Comparison of ENCODE assay signal across 8 cellular contexts in the genomic region with DNA sequence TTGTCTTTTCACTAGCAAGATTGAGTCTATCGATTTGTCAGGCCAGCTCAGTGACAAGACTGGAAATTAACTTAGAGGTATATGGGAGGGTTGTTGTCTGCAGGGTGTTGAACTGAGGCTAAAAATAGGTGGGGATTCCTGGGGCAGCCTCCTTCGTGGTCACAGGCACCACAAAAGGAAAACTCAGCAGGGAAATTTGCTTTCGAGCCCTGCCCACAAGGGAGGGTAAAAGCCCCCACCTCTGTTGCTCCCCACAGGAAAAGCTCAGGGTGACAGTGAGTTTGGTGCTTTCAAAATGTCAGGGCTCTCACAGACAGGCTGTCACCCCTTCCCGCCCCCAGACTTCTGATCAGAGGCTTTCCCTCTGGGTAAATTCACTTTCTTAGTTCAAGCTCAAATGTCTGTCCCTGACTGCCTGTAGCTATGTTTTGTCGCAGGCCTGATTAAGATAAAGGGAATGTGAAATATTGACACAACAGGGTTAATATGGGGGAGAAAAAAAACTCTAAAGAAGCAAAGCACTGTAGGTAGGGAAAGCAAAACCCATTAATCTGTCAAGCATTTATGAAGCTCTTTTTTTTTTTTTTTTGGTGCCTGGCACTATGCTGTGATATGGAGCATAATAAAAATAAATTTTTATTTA. TPM values are rescaled to one million over a fixed set of nuclear protein-coding genes. Genes with fewer than 3 reads are reported as not detected.
DNase-seq lines count a peak whose midpoint lies in the region; ATAC-seq and TF ChIP-seq lines count a peak whose summit lies in the region.

No MANE protein-coding gene starts in this region.

- H3K27ac Mint-ChIP-seq in MCF 10A (ENCODE audit: low read depth, unreplicated experiment) (peak overlapping the region; percentile 9), WTC11 (no peak overlapping the region)
- H3K27ac Mint-ChIP-seq in activated naive CD8-positive, alpha-beta T cell treated with anti-CD3 and anti-CD28 coated beads, Interleukin-2, amount 10 ng/mL, durations not matched to agents 7 days and 5 days, result peak overlapping the region; percentile 70

- H3K4me1 Mint-ChIP-seq in MCF 10A (ENCODE audit: insufficient read depth, unreplicated experiment) (peaks cover 21% of the 10 kb centered on the region), WTC11 (peaks cover 40% of the 10 kb centered on the region)
- peaks cover 33% of the 10 kb centered on the region for H3K4me1 Mint-ChIP-seq in activated naive CD8-positive, alpha-beta T cell treated with anti-CD3 and anti-CD28 coated beads, Interleukin-2, amount 10 ng/mL, durations not matched to agents 7 days and 5 days

- H3K9me3 ChIP-seq in breast epithelium (no peaks in the 10 kb centered on the region), KOPT-K1 (ENCODE audit: insufficient read depth, low read length, poor library complexity, severe bottlenecking) (no peaks in the 10 kb centered on the region)

- TF ChIP-seq POLR2A in breast epithelium (IDR thresholded peaks at IDR 0.05), result no peak

- H3K27me3 Mint-ChIP-seq in MCF 10A (ENCODE audit: insufficient read depth, unreplicated experiment) (no peaks in the 10 kb centered on the region), WTC11 (ENCODE audit: low read depth) (no peaks in the 10 kb centered on the region)
- no peaks in the 10 kb centered on the region for H3K27me3 Mint-ChIP-seq in activated naive CD8-positive, alpha-beta T cell treated with anti-CD3 and anti-CD28 coated beads, Interleukin-2, amount 10 ng/mL, durations not matched to agents 7 days and 5 days

- no peak overlapping the region for H3K4me3 ChIP-seq in breast epithelium

- no peak for DNase-seq in MCF 10A (ENCODE audit: unreplicated experiment)
- no peak for DNase-seq in breast epithelium (ENCODE audit: low spot score in 2 of 2)
- peak; percentile 51 for DNase-seq in activated naive CD8-positive, alpha-beta T cell treated with anti-CD3 and anti-CD28 coated beads, Interleukin-2, amount 10 ng/mL, durations not matched to agents 7 days and 5 days
- peak; percentile 43 for DNase-seq in stimulated activated CD8-positive, alpha-beta memory T cell treated with anti-CD3 and anti-CD28 coated beads, Interleukin-7, amount 100 ng/mL, for 24 hours (ENCODE audit: low read depth)
- DNase-seq in HCEC 1CT, result no peak
- no peak for DNase-seq in NCI-H524 (lab: John Stamatoyannopoulos, UW)
- no peak for DNase-seq in WTC11 (ENCODE audit: low spot score)

- TF ChIP-seq CTCF in MCF 10A (IDR thresholded peaks at IDR 0.05; ENCODE audit: unreplicated experiment) (no peak), breast epithelium (IDR thresholded peaks at IDR 0.05) (no peak), WTC11 (IDR thresholded peaks at IDR 0.05) (no peak)

- H3K36me3 Mint-ChIP-seq in MCF 10A (ENCODE audit: insufficient read depth, unreplicated experiment), result no peaks in the 10 kb centered on the region
- H3K36me3 Mint-ChIP-seq in activated naive CD8-positive, alpha-beta T cell treated with anti-CD3 and anti-CD28 coated beads, Interleukin-2, amount 10 ng/mL, durations not matched to agents 7 days and 5 days, result no peaks in the 10 kb centered on the region
- no peaks in the 10 kb centered on the region for H3K36me3 Mint-ChIP-seq in WTC11

- H3K9me3 Mint-ChIP-seq in MCF 10A (ENCODE audit: unreplicated experiment) (no peaks in the 10 kb centered on the region), WTC11 (no peaks in the 10 kb centered on the region)
- H3K9me3 Mint-ChIP-seq in activated naive CD8-positive, alpha-beta T cell treated with anti-CD3 and anti-CD28 coated beads, Interleukin-2, amount 10 ng/mL, durations not matched to agents 7 days and 5 days, result no peaks in the 10 kb centered on the region

- no TSS peak for BruUV-seq in MCF 10A (replicated peaks; lab: Mats Ljungman, UMichigan)

- H3K27ac ChIP-seq in breast epithelium (no peak overlapping the region), KOPT-K1 (ENCODE audit: low read depth, low read length, poor library complexity, severe bottlenecking) (peak overlapping the region; percentile 48)

- CTCF ChIA-PET in MCF 10A (lab: Yijun Ruan, JAX) (interaction anchor here (0.6 to 7.2 kb wide), 7 partner anchors 12 to 654 kb away, joined by 3 to 92 read pairs (median 4); a partner anchor contains a TSS), WTC11 (lab: Charles Lee) (interaction anchor here (0.7 to 1.6 kb wide), 6 partner anchors 12 to 743 kb away, joined by 3 to 6 read pairs (median 3); a partner anchor contains a TSS)

- H3K36me3 ChIP-seq in breast epithelium (no peaks in the 10 kb centered on the region), KOPT-K1 (ENCODE audit: insufficient read depth, low read length) (no peaks in the 10 kb centered on the region)

- intact Hi-C loops in MCF 10A (cut with micrococcal nuclease), result loop anchor here (10.0 kb wide), 1 partner anchor 541 kb away; a partner anchor contains a TSS
- intact Hi-C loops in breast epithelium (cut with DNase I; ENCODE audit: low total_unique reads), result loop anchor here (10.0 kb wide), 1 partner anchor 451 kb away; no protein-coding TSS in a partner anchor

- POLR2A ChIA-PET in MCF 10A (lab: Yijun Ruan, JAX) (interaction anchor here (0.5 kb wide), 1 partner anchor 351 kb away, joined by 5 read pairs; no protein-coding TSS in a partner anchor), WTC11 (lab: Charles Lee) (interaction anchor here (0.5 to 0.7 kb wide), 3 partner anchors 37 to 974 kb away, joined by 4 read pairs; no protein-coding TSS in a partner anchor)
- POLR2A ChIA-PET in activated naive CD8-positive, alpha-beta T cell treated with anti-CD3 and anti-CD28 coated beads, Interleukin-2, amount 10 ng/mL, durations not matched to agents 7 days and 5 days (lab: Charles Lee), result interaction anchor here (0.6 to 5.8 kb wide), 15 partner anchors 13 to 949 kb away, joined by 3 to 75 read pairs (median 4); a partner anchor contains a TSS

- H3K4me3 Mint-ChIP-seq in MCF 10A (ENCODE audit: unreplicated experiment) (no peak overlapping the region), WTC11 (no peak overlapping the region)
- peak overlapping the region; percentile 56 for H3K4me3 Mint-ChIP-seq in activated naive CD8-positive, alpha-beta T cell treated with anti-CD3 and anti-CD28 coated beads, Interleukin-2, amount 10 ng/mL, durations not matched to agents 7 days and 5 days

- H3K4me1 ChIP-seq in breast epithelium, result no peaks in the 10 kb centered on the region

- H3K27me3 ChIP-seq in breast epithelium, result no peaks in the 10 kb centered on the region

- peak; percentile 32 for ATAC-seq in activated naive CD8-positive, alpha-beta T cell treated with anti-CD3 and anti-CD28 coated beads, Interleukin-2, amount 10 ng/mL, durations not matched to agents 7 days and 5 days (ENCODE audit: low read depth)
- no peak for ATAC-seq in WTC11

TF ChIP-seq in WTC11, 78 proteins besides CTCF, POLR2A, EP300 and RAD21 (continues in another document):
- no peak for TF ChIP-seq NFYB (CRISPR knock-in tag; conservative IDR thresholded peaks at IDR 0.05; ENCODE audit: low read depth)
- TF ChIP-seq FOXK1 (CRISPR knock-in tag; IDR thresholded peaks at IDR 0.05), result no peak
- TF ChIP-seq ZNF232 (CRISPR knock-in tag; IDR thresholded peaks at IDR 0.05), result no peak
- TF ChIP-seq ZNF263 (CRISPR knock-in tag; IDR thresholded peaks at IDR 0.05; ENCODE audit: low read depth), result no peak
- TF ChIP-seq NR1H2 (CRISPR knock-in tag; IDR thresholded peaks at IDR 0.05), result no peak
- no peak for TF ChIP-seq ELF4 (CRISPR knock-in tag; IDR thresholded peaks at IDR 0.05; ENCODE audit: low read depth)
- TF ChIP-seq, protein P1, sequence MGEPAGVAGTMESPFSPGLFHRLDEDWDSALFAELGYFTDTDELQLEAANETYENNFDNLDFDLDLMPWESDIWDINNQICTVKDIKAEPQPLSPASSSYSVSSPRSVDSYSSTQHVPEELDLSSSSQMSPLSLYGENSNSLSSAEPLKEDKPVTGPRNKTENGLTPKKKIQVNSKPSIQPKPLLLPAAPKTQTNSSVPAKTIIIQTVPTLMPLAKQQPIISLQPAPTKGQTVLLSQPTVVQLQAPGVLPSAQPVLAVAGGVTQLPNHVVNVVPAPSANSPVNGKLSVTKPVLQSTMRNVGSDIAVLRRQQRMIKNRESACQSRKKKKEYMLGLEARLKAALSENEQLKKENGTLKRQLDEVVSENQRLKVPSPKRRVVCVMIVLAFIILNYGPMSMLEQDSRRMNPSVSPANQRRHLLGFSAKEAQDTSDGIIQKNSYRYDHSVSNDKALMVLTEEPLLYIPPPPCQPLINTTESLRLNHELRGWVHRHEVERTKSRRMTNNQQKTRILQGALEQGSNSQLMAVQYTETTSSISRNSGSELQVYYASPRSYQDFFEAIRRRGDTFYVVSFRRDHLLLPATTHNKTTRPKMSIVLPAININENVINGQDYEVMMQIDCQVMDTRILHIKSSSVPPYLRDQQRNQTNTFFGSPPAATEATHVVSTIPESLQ (CRISPR knock-in tag; IDR thresholded peaks at IDR 0.05), result no peak
- TF ChIP-seq, protein P2, sequence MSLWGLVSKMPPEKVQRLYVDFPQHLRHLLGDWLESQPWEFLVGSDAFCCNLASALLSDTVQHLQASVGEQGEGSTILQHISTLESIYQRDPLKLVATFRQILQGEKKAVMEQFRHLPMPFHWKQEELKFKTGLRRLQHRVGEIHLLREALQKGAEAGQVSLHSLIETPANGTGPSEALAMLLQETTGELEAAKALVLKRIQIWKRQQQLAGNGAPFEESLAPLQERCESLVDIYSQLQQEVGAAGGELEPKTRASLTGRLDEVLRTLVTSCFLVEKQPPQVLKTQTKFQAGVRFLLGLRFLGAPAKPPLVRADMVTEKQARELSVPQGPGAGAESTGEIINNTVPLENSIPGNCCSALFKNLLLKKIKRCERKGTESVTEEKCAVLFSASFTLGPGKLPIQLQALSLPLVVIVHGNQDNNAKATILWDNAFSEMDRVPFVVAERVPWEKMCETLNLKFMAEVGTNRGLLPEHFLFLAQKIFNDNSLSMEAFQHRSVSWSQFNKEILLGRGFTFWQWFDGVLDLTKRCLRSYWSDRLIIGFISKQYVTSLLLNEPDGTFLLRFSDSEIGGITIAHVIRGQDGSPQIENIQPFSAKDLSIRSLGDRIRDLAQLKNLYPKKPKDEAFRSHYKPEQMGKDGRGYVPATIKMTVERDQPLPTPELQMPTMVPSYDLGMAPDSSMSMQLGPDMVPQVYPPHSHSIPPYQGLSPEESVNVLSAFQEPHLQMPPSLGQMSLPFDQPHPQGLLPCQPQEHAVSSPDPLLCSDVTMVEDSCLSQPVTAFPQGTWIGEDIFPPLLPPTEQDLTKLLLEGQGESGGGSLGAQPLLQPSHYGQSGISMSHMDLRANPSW (CRISPR knock-in tag; conservative IDR thresholded peaks at IDR 0.05; ENCODE audit: low read depth), result no peak
- TF ChIP-seq CREM (CRISPR knock-in tag; IDR thresholded peaks at IDR 0.05), result no peak
- TF ChIP-seq, protein P3, sequence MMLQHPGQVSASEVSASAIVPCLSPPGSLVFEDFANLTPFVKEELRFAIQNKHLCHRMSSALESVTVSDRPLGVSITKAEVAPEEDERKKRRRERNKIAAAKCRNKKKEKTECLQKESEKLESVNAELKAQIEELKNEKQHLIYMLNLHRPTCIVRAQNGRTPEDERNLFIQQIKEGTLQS (CRISPR knock-in tag; conservative IDR thresholded peaks at IDR 0.05), result no peak
- no peak for TF ChIP-seq ZNF423 (CRISPR knock-in tag; IDR thresholded peaks at IDR 0.05)

RNA-seq across cellular contexts. Expression of a gene that starts 11.7 kb away (rescaled TPM):
- total RNA-seq in MCF 10A (2022), result 74.5 and 112 TPM in 2 replicates
- total RNA-seq in breast epithelium, result 100 to 1,000 TPM; 418 to 546 (median 422) TPM
- total RNA-seq in activated naive CD8-positive, alpha-beta T cell treated with anti-CD3 and anti-CD28 coated beads, Interleukin-2, amount 10 ng/mL, durations not matched to agents 7 days and 5 days, result 10 to 100 TPM; 85.5 to 88.1 TPM
- 29.3 to 32.1 TPM (median 31.3 TPM) in 3 replicates for total RNA-seq in WTC11 (2021)

Comparison
In these comparisons a context has a peak if more than half of its experiments do, and no peak if none do; other contexts are left out.
1. DNase-seq: peak in activated naive CD8-positive, alpha-beta T cell treated with anti-CD3 and anti-CD28 coated beads, Interleukin-2, amount 10 ng/mL, durations not matched to agents 7 days and 5 days (single experiment) and stimulated activated CD8-positive, alpha-beta memory T cell treated with anti-CD3 and anti-CD28 coated beads, Interleukin-7, amount 100 ng/mL, for 24 hours (single experiment); none in MCF 10A (single experiment), breast epithelium (0 of 2), HCEC 1CT (single experiment), NCI-H524 (0 of 2) and WTC11 (single experiment).